In genomic region chrX:19515615-19516105, GRCh38 we compare ENCODE assay signal across 1 cellular context.
TF ChIP-seq lines count a peak whose summit lies in the region.

No MANE protein-coding gene starts in this region.

TF ChIP-seq in GM23338, 12 proteins besides CTCF, POLR2A, EP300 and RAD21 (continued from another document):
- no peak for TF ChIP-seq ZNF462 (CRISPR knock-in tag; IDR thresholded peaks at IDR 0.05)
- TF ChIP-seq ETS1 (IDR thresholded peaks at IDR 0.05) = no peak
